ENCODE assay signal across 21 cellular contexts in the genomic region with DNA sequence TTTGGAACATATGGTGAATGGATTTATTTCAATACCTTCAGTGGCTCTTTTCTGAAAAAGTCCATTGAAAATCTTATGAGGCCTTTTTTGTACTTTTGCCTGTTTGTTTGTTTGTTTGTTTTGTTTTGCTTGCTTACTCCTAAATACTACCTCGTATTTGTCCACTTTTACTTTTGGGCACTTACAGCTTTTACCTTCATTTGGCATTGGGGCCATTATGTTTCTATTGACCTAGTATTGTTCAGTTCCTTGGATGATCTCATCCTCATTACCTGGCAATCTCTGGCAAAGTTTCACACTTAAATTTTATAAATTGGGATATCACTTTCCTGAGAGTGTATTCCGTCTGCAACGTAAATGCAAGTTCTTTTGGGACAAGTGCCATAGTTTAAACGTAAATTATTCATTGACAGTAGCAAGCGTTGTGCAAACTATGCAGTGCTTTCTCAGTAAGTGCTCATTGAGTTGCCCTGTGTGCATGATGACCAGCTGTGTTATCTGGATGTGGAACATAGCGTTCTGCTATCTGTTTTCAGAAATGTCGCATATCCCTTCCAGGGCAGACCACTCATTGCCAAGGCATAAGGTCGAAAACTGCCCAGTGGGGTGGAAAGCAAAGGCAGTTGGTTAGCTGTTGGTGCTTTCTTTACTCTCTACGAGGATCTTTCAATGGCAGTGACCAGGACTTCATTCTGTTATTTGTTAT. TPM values are rescaled to one million over a fixed set of nuclear protein-coding genes. Genes with fewer than 3 reads are reported as not detected.
DNase-seq lines count a peak whose midpoint lies in the region; ATAC-seq and TF ChIP-seq lines count a peak whose summit lies in the region.
"Had no signal": no experiment of that assay in that cellular context is flagged by ENCODE, and none has a peak within 500 bp of the region (broad histone marks: within the 10 kb centered on the region; RNA-seq: fewer than 3 reads in every experiment).

No MANE protein-coding gene starts in this region.

- H3K27ac ChIP-seq in substantia nigra (ENCODE audit: low read depth, low read length, poor library complexity, severe bottlenecking) = peak overlapping the region; percentile 29
- H3K27ac ChIP-seq: BLaER1, coronary artery, Peyer's patch had no signal

- H3K9me3 ChIP-seq in BE2C = no peaks in the 10 kb centered on the region
- H3K9me3 ChIP-seq: Peyer's patch had no signal

- H3K4me3 ChIP-seq in choroid plexus epithelial cell (ENCODE audit: low read depth, low read length) (no peak overlapping the region), BE2C (ENCODE audit: low read depth, low read length) (no peak overlapping the region)
- H3K4me3 ChIP-seq: BLaER1, coronary artery, Peyer's patch, smooth muscle cell had no signal

- POLR2A ChIA-PET in activated CD4-positive, alpha-beta T cell treated with anti-CD3 and anti-CD28 coated beads, Interleukin-2, amount 10 ng/mL, durations not matched to agents 7 days and 5 days (lab: Charles Lee) = no interaction called here

- peaks cover 2% of the 10 kb centered on the region for H3K9me3 Mint-ChIP-seq in activated CD4-positive, alpha-beta T cell treated with anti-CD3 and anti-CD28 coated beads, Interleukin-2, amount 10 ng/mL, durations not matched to agents 7 days and 5 days
- H3K9me3 Mint-ChIP-seq in activated naive CD4-positive, alpha-beta T cell treated with anti-CD3 and anti-CD28 coated beads for 36 hours = no peaks in the 10 kb centered on the region

- no peaks in the 10 kb centered on the region for H3K36me3 ChIP-seq in BE2C

- H3K27me3 ChIP-seq in BE2C = no peaks in the 10 kb centered on the region
- H3K27me3 ChIP-seq: BLaER1, Peyer's patch had no signal

- peaks cover 36% of the 10 kb centered on the region for H3K4me1 Mint-ChIP-seq in activated CD4-positive, alpha-beta T cell treated with anti-CD3 and anti-CD28 coated beads, Interleukin-2, amount 10 ng/mL, durations not matched to agents 7 days and 5 days
- H3K4me1 Mint-ChIP-seq in activated naive CD4-positive, alpha-beta T cell treated with anti-CD3 and anti-CD28 coated beads for 36 hours (ENCODE audit: low read depth) = peaks cover 51% of the 10 kb centered on the region

- H3K27ac Mint-ChIP-seq in activated CD4-positive, alpha-beta T cell treated with anti-CD3 and anti-CD28 coated beads, Interleukin-2, amount 10 ng/mL, durations not matched to agents 7 days and 5 days = peak overlapping the region; percentile 46
- no peak overlapping the region for H3K27ac Mint-ChIP-seq in activated naive CD4-positive, alpha-beta T cell treated with anti-CD3 and anti-CD28 coated beads for 36 hours

- peak; percentile 80 for ATAC-seq in left ventricle myocardium superior
- ATAC-seq: HCT116 had no signal

- CTCF ChIA-PET in activated CD4-positive, alpha-beta T cell treated with anti-CD3 and anti-CD28 coated beads, Interleukin-2, amount 10 ng/mL, durations not matched to agents 7 days and 5 days (lab: Charles Lee) = no interaction called here
- CTCF ChIA-PET in activated naive CD4-positive, alpha-beta T cell treated with anti-CD3 and anti-CD28 coated beads for 36 hours (lab: Charles Lee) = no interaction called here

- intact Hi-C loops in left ventricle myocardium superior (cut with micrococcal nuclease) = no loop called here
- intact Hi-C loops in activated naive CD4-positive, alpha-beta T cell treated with anti-CD3 and anti-CD28 coated beads for 36 hours (cut with micrococcal nuclease) = no loop called here

- no peak for DNase-seq in activated CD4-positive, alpha-beta T cell treated with anti-CD3 and anti-CD28 coated beads, Interleukin-2, amount 10 ng/mL, durations not matched to agents 7 days and 5 days
- DNase-seq in activated CD4-positive, alpha-beta T cell treated with anti-CD3 and anti-CD28 coated beads for 1 hour = no peak
- peak; percentile 50 for DNase-seq in choroid plexus epithelial cell (ENCODE audit: low read depth)
- DNase-seq in left ventricle myocardium superior = no peak
- DNase-seq in substantia nigra (lab: John Stamatoyannopoulos, UW) = peak in 8 of 49 donors; percentile 4 to 41 (median 13)
- DNase-seq in HK-2 (ENCODE audit: unreplicated experiment) = no peak
- no peak for DNase-seq in BE2C
- DNase-seq in activated naive CD4-positive, alpha-beta T cell treated with anti-CD3 and anti-CD28 coated beads for 36 hours = no peak
- DNase-seq: activated CD4-positive, alpha-beta T cell treated with anti-CD3 and anti-CD28 coated beads for 48 hours; activated naive CD4-positive, alpha-beta T cell treated with Interleukin-2 at 50 U/mL for 16 hours; activated T-cell treated with anti-CD3 and anti-CD28 coated beads, Interleukin-2, amount 50 U/mL, for 48 hours; EL; kidney glomerular epithelial cell; mesendoderm; NCI-H1092 treated with DMSO at 0.1 percent for 48 hours; Peyer's patch; stimulated activated CD4-positive, alpha-beta T cell treated with anti-CD3 and anti-CD28 coated beads, Interleukin-2, amount 100 ng/mL, for 24 hours had no signal

- no peak for TF ChIP-seq CTCF in choroid plexus epithelial cell (conservative IDR thresholded peaks at IDR 0.05; ENCODE audit: low read depth, low read length)
- no peak for TF ChIP-seq CTCF in BE2C (IDR thresholded peaks at IDR 0.05; ENCODE audit: low read depth, low read length)

- peaks cover 5% of the 10 kb centered on the region; the same call in 1 of the 2 replicates for H3K4me1 ChIP-seq in BE2C
- H3K4me1 ChIP-seq: BLaER1, Peyer's patch had no signal

- peaks cover 45% of the 10 kb centered on the region for H3K36me3 Mint-ChIP-seq in activated CD4-positive, alpha-beta T cell treated with anti-CD3 and anti-CD28 coated beads, Interleukin-2, amount 10 ng/mL, durations not matched to agents 7 days and 5 days (ENCODE audit: low read depth)
- peaks cover 38% of the 10 kb centered on the region for H3K36me3 Mint-ChIP-seq in activated naive CD4-positive, alpha-beta T cell treated with anti-CD3 and anti-CD28 coated beads for 36 hours (ENCODE audit: low read depth)

- H3K4me3 Mint-ChIP-seq in activated CD4-positive, alpha-beta T cell treated with anti-CD3 and anti-CD28 coated beads, Interleukin-2, amount 10 ng/mL, durations not matched to agents 7 days and 5 days = no peak overlapping the region
- H3K4me3 Mint-ChIP-seq in activated naive CD4-positive, alpha-beta T cell treated with anti-CD3 and anti-CD28 coated beads for 36 hours = no peak overlapping the region

- H3K27me3 Mint-ChIP-seq in activated CD4-positive, alpha-beta T cell treated with anti-CD3 and anti-CD28 coated beads, Interleukin-2, amount 10 ng/mL, durations not matched to agents 7 days and 5 days = no peaks in the 10 kb centered on the region
- no peaks in the 10 kb centered on the region for H3K27me3 Mint-ChIP-seq in activated naive CD4-positive, alpha-beta T cell treated with anti-CD3 and anti-CD28 coated beads for 36 hours (ENCODE audit: low read depth)

RNA-seq across cellular contexts. Expression of gene LRRC8D, which starts 51.1 kb away (rescaled TPM):
- 10 to 100 TPM; 31.8 to 41.0 TPM for total RNA-seq in activated CD4-positive, alpha-beta T cell treated with anti-CD3 and anti-CD28 coated beads, Interleukin-2, amount 10 ng/mL, durations not matched to agents 7 days and 5 days
- total RNA-seq in left ventricle myocardium superior = 6.8 TPM
- 67.9 TPM for polyA plus RNA-seq in BE2C (2012; ENCODE audit: insufficient read depth, insufficient read length, low read depth)
- 10 to 100 TPM; 14.4 to 15.0 TPM for total RNA-seq in activated naive CD4-positive, alpha-beta T cell treated with anti-CD3 and anti-CD28 coated beads for 36 hours
